ENCODE assay signal across 6 cellular contexts in genomic region chr6:131160254-131160758, GRCh38.
"Had no signal": no experiment of that assay in that cellular context is flagged by ENCODE, and none has a peak within 500 bp of the region (broad histone marks: within the 10 kb centered on the region; RNA-seq: fewer than 3 reads in every experiment).

No MANE protein-coding gene starts in this region.

- H3K4me3 Mint-ChIP-seq: H9, IgD-negative memory B cell had no signal

- H3K9me3 Mint-ChIP-seq: H9, IgD-negative memory B cell had no signal

- H3K9ac ChIP-seq: KMS-11 had no signal

- FAIRE-seq: H1 had no signal

- H3K4me2 ChIP-seq: KMS-11 had no signal

- H3K36me3 Mint-ChIP-seq: IgD-negative memory B cell had no signal

- H3K27me3 Mint-ChIP-seq: IgD-negative memory B cell had no signal

- H3K27ac Mint-ChIP-seq: IgD-negative memory B cell had no signal

- H3K27ac ChIP-seq: HL-60, KMS-11 had no signal

- DNase-seq: H9, KBM-7 had no signal
